In genomic region chr2:226984461-226985226, GRCh38 we compare ENCODE assay signal across 7 cellular contexts.
DNase-seq lines count a peak whose midpoint lies in the region; ATAC-seq and TF ChIP-seq lines count a peak whose summit lies in the region.

No MANE protein-coding gene starts in this region.

- TF ChIP-seq CTCF in RWPE2 (IDR thresholded peaks at IDR 0.05; ENCODE audit: poor library complexity, severe bottlenecking) (no peak), mesothelial cell of epicardium (IDR thresholded peaks at IDR 0.05; ENCODE audit: unreplicated experiment) (no peak)

- peaks cover 13% of the 10 kb centered on the region for H3K4me1 Mint-ChIP-seq in mesothelial cell of epicardium

- H3K36me3 Mint-ChIP-seq in mesothelial cell of epicardium = no peaks in the 10 kb centered on the region

- intact Hi-C loops in aorta (cut with DNase I) = loop anchor here (2.0 to 10.0 kb wide), 7 partner anchors 150 to 1316 kb away; partner anchors contain the start of gene RHBDD1 (in 1 of the 2)

- 71 to 73% methylated on average over 8 of the region's 8 CpGs for WGBS in aorta, 2 donors

- H3K4me1 ChIP-seq in RWPE2 (ENCODE audit: insufficient read depth, poor library complexity, severe bottlenecking) (no peaks in the 10 kb centered on the region), aorta (ENCODE audit: control insufficient read depth in 1 of 2, insufficient read depth in 2 of 2, low read length in 2 of 2) (peaks cover 0 to 2% of the 10 kb centered on the region in 2 donors)

- no peak overlapping the region for H3K27ac ChIP-seq in RWPE2 (ENCODE audit: poor library complexity, severe bottlenecking)
- peak overlapping the region in 1 of 2 donors; percentile 6 for H3K27ac ChIP-seq in aorta (ENCODE audit: low read depth in 1 of 2, low read length in 2 of 2)

- H3K4me3 ChIP-seq in RWPE2 (ENCODE audit: severe bottlenecking) (no peak overlapping the region), aorta (ENCODE audit: low read length in 2 of 2) (no peak overlapping the region)

- H3K27me3 Mint-ChIP-seq in mesothelial cell of epicardium (ENCODE audit: low read depth) = no peaks in the 10 kb centered on the region

- peak overlapping the region; percentile 35 for H3K27ac Mint-ChIP-seq in mesothelial cell of epicardium

- no peaks in the 10 kb centered on the region for H3K9me3 Mint-ChIP-seq in mesothelial cell of epicardium

- ATAC-seq in GM18907 (IDR thresholded peaks at IDR 0.05; ENCODE audit: unreplicated experiment) = peak; percentile 98
- peak; percentile 97 for ATAC-seq in HG02610 (IDR thresholded peaks at IDR 0.05; ENCODE audit: unreplicated experiment)
- ATAC-seq in RWPE2 (ENCODE audit: low read depth) = 0 out of 3 replicates have a peak, but pooled peaks have one; percentile 29
- ATAC-seq in aorta (ENCODE audit: low FRiP score) = no peak

- DNase-seq in RWPE2 (ENCODE audit: low spot score) (no peak), mesothelial cell of epicardium (ENCODE audit: low spot score in 2 of 2, unreplicated experiment in 2 of 2) (no peak), kidney tubule cell (ENCODE audit: low spot score) (no peak), aorta (no peak), NCI-H2081 treated with DMSO at 0.1 percent for 48 hours (lab: John Stamatoyannopoulos, UW) (no peak)

- H3K27me3 ChIP-seq in RWPE2 (ENCODE audit: insufficient read depth, poor library complexity, severe bottlenecking) (no peaks in the 10 kb centered on the region), aorta (ENCODE audit: control insufficient read depth in 1 of 2, insufficient read depth in 2 of 2, low read length in 1 of 2) (no peaks in the 10 kb centered on the region)

- H3K9me3 ChIP-seq in RWPE2 (ENCODE audit: severe bottlenecking) = no peaks in the 10 kb centered on the region
- no peaks in the 10 kb centered on the region for H3K9me3 ChIP-seq in aorta (ENCODE audit: control insufficient read depth, low read length)

- H3K36me3 ChIP-seq in RWPE2 (ENCODE audit: low read depth) = no peaks in the 10 kb centered on the region; the same call in 1 of the 2 replicates
- H3K36me3 ChIP-seq in aorta (ENCODE audit: control insufficient read depth in 1 of 2, insufficient read depth in 2 of 2, low read length in 1 of 2) = no peaks in the 10 kb centered on the region

- no peak overlapping the region for H3K4me3 Mint-ChIP-seq in mesothelial cell of epicardium
